In genomic region chr19:4967738-4968461, GRCh38 we compare ENCODE assay signal across 8 cellular contexts. TPM values are rescaled to one million over a fixed set of nuclear protein-coding genes. Genes with fewer than 3 reads are reported as not detected.
DNase-seq lines count a peak whose midpoint lies in the region; ATAC-seq and TF ChIP-seq lines count a peak whose summit lies in the region.

No MANE protein-coding gene starts in this region.

- H2AFZ ChIP-seq in osteoblast (ENCODE audit: low read length), result peak overlapping the region; percentile 94

- no peak for ATAC-seq in GM21576 (IDR thresholded peaks at IDR 0.05; ENCODE audit: unreplicated experiment)

- no peaks in the 10 kb centered on the region for H3K9me2 ChIP-seq in DOHH2 (replicated peaks; ENCODE audit: control insufficient read depth, low read length)

- H3K9me3 ChIP-seq in DOHH2 (ENCODE audit: control insufficient read depth, insufficient read depth, low read length) (no peaks in the 10 kb centered on the region), colonic mucosa (no peaks in the 10 kb centered on the region), osteoblast (ENCODE audit: low read depth, low read length) (no peaks in the 10 kb centered on the region)

- H4K20me1 ChIP-seq in DOHH2 (ENCODE audit: control insufficient read depth, insufficient read depth, low read depth, low read length), result peaks cover 24% of the 10 kb centered on the region
- peaks cover 32% of the 10 kb centered on the region for H4K20me1 ChIP-seq in osteoblast (ENCODE audit: insufficient read depth, low read length)

- H3K4me3 ChIP-seq in DOHH2 (ENCODE audit: low read length) (peak overlapping the region; percentile 61), colonic mucosa (peak overlapping the region; percentile 22), osteoblast (ENCODE audit: insufficient read depth, low read length) (peak overlapping the region; percentile 74)

- peaks cover 26% of the 10 kb centered on the region for H3K36me3 ChIP-seq in DOHH2 (ENCODE audit: control insufficient read depth, low read length)
- H3K36me3 ChIP-seq in colonic mucosa, result no peaks in the 10 kb centered on the region
- H3K36me3 ChIP-seq in osteoblast (ENCODE audit: insufficient read depth, low read length), result peaks cover 6% of the 10 kb centered on the region

- intact Hi-C loops in colonic mucosa (cut with DNase I), result loop anchor here (5.0 kb wide), 1 partner anchor 96 kb away; no protein-coding TSS in a partner anchor

- H3K79me2 ChIP-seq in DOHH2 (ENCODE audit: control insufficient read depth, low read length) (peaks cover 36% of the 10 kb centered on the region), osteoblast (ENCODE audit: insufficient read depth, low read length) (peaks cover 35% of the 10 kb centered on the region)

- H3K27ac ChIP-seq in DOHH2 (ENCODE audit: low read depth, low read length), result peak overlapping the region; percentile 7; the same call in 1 of the 2 replicates
- no peak overlapping the region for H3K27ac ChIP-seq in colonic mucosa
- peak overlapping the region; percentile 75 for H3K27ac ChIP-seq in osteoblast (ENCODE audit: low read depth, low read length)

- H3K27me3 ChIP-seq in DOHH2 (ENCODE audit: control insufficient read depth, low read length) (no peaks in the 10 kb centered on the region), colonic mucosa (no peaks in the 10 kb centered on the region), osteoblast (ENCODE audit: insufficient read depth, low read length) (no peaks in the 10 kb centered on the region)

- in situ Hi-C loops in KBM-7 (cut with MboI; ENCODE audit: low pct_unique_long_range_greater_than_20kb, low sequenced_read_pairs), result no loop called here

- H3K4me1 ChIP-seq in DOHH2 (ENCODE audit: control insufficient read depth, low read length), result peaks cover 53% of the 10 kb centered on the region
- H3K4me1 ChIP-seq in colonic mucosa, result peaks cover 11% of the 10 kb centered on the region
- peaks cover 36% of the 10 kb centered on the region for H3K4me1 ChIP-seq in osteoblast (ENCODE audit: insufficient read depth, low read length)

- TF ChIP-seq CTCF in DOHH2 (IDR thresholded peaks at IDR 0.05; ENCODE audit: low read depth, low read length, poor library complexity, severe bottlenecking), result no peak
- TF ChIP-seq CTCF in colonic mucosa (IDR thresholded peaks at IDR 0.05), result no peak
- TF ChIP-seq CTCF in osteoblast (IDR thresholded peaks at IDR 0.05; ENCODE audit: extremely low read depth, low read depth, low read length), result no peak

- H3K4me2 ChIP-seq in DOHH2 (ENCODE audit: low read length) (peak overlapping the region; percentile 63), osteoblast (ENCODE audit: insufficient read depth, low read length) (peak overlapping the region; percentile 94)

- H3K9ac ChIP-seq in colonic mucosa (ENCODE audit: low read depth in 2 of 2, low read length in 2 of 2), result peak overlapping the region in 1 of 2 donors; percentile 51

- H3F3A ChIP-seq in DOHH2 (ENCODE audit: control insufficient read depth, insufficient read depth), result peaks cover 45% of the 10 kb centered on the region

- DNase-seq in NAMALWA (ENCODE audit: low spot score), result peak; percentile 22
- no peak for DNase-seq in colonic mucosa
- DNase-seq in osteoblast (ENCODE audit: insufficient read length, low spot score, missing footprints), result no peak
- no peak for DNase-seq in activated CD8-positive, alpha-beta memory T cell treated with anti-CD3 and anti-CD28 coated beads, Interleukin-2, amount 50 U/mL, for 4 hours
- DNase-seq in ureter (ENCODE audit: low spot score), result no peak
- DNase-seq in KBM-7, result no peak

RNA-seq across cellular contexts. Expression of gene KDM4B, which starts 1.0 kb away (rescaled TPM):
- total RNA-seq in colonic mucosa (10 to 100 TPM; 35.2 to 52.9 TPM), osteoblast (19.7 and 22.1 TPM in 2 replicates), ureter (58.3 TPM)

RNA-seq across cellular contexts. Expression of gene UHRF1, which starts 58.6 kb away (rescaled TPM):
- total RNA-seq in colonic mucosa, result 10 to 100 TPM in 1 of 2 donors, 1 to 10 TPM in 1; 6.3 to 48.5 TPM
- total RNA-seq in osteoblast, result 7.4 and 7.6 TPM in 2 replicates
- total RNA-seq in ureter, result 1.9 TPM

Comparison
In these comparisons a context has a peak if more than half of its experiments do, and no peak if none do; other contexts are left out.
1. H3K4me3 ChIP-seq: peak in every context shown above with its lines; median percentile 74 in osteoblast; 61 in DOHH2; 22 in colonic mucosa.